Comparison of ENCODE assay signal across 30 cellular contexts in genomic region chr5:176188085-176188484, GRCh38.
"Had no signal": no experiment of that assay in that cellular context is flagged by ENCODE, and none has a peak within 500 bp of the region (broad histone marks: within the 10 kb centered on the region; RNA-seq: fewer than 3 reads in every experiment).

No MANE protein-coding gene starts in this region.

- H3K36me3 ChIP-seq: breast epithelium, cardiac muscle cell, colonic mucosa, WERI-Rb-1 had no signal

- H3K4me1 ChIP-seq: breast epithelium, colonic mucosa had no signal

- H3K4me3 Mint-ChIP-seq: activated B cell treated with CpG ODN at 0.5 μM for 24 hours; activated CD8-positive, alpha-beta T cell treated with anti-CD3 and anti-CD28 coated beads for 36 hours; activated naive CD8-positive, alpha-beta T cell; activated T-cell treated with anti-CD3 and anti-CD28 coated beads, Interleukin-2, amount 50 U/mL, for 4 hours; activated T-helper 17 cell treated with anti-CD3 and anti-CD28 coated beads, Interleukin-2, amount 50 U/mL, for 72 hours; brain; T-helper 17 cell; T-helper 2 cell treated with Interferon-gamma antibody and Interleukin-4, amounts not matched to agents 5 μg/mL and 100 μg/mL, for 36 hours had no signal

- H3K4me1 Mint-ChIP-seq: activated B cell treated with CpG ODN at 0.5 μM for 24 hours; activated T-helper 17 cell treated with anti-CD3 and anti-CD28 coated beads, Interleukin-2, amount 50 U/mL, for 72 hours; T-helper 17 cell had no signal

- DNase-seq: activated B cell treated with CpG ODN at 0.5 μM for 24 hours; activated CD4-positive, alpha-beta T cell treated with anti-CD3 and anti-CD28 coated beads for 48 hours; activated CD4-positive, alpha-beta T cell treated with anti-CD3 and anti-CD28 coated beads, Interleukin-2, amount 50 U/mL, for 1 hour; activated CD4-positive, alpha-beta T cell treated with anti-CD3 and anti-CD28 coated beads, Interleukin-2, amount 50 U/mL, for 48 hours; activated CD8-positive, alpha-beta memory T cell treated with anti-CD3 and anti-CD28 coated beads for 24 hours; activated CD8-positive, alpha-beta T cell treated with anti-CD3 and anti-CD28 coated beads for 36 hours; activated effector memory CD4-positive, alpha-beta T cell treated with Interleukin-2 at 50 U/mL for 16 hours; activated gamma-delta T cell treated with Interleukin-2 at 50 U/mL for 16 hours; activated naive CD4-positive, alpha-beta T cell treated with anti-CD3 and anti-CD28 coated beads, Interleukin-2, amount 50 U/mL, for 16 hours; activated naive CD4-positive, alpha-beta T cell treated with Interleukin-2 at 50 U/mL for 16 hours; activated T-cell treated with anti-CD3 and anti-CD28 coated beads, Interleukin-2, amount 50 U/mL, for 4 hours; amygdala; aorta; central memory CD4-positive, alpha-beta T cell; cerebellar nuclear complex; colonic mucosa; effector CD8-positive, alpha-beta T cell; foreskin fibroblast; T-helper 1 cell; T-helper 17 cell; T1000; WERI-Rb-1 had no signal

- H3K27me3 ChIP-seq: colonic mucosa had no signal

- H3K9me3 ChIP-seq: breast epithelium, colonic mucosa had no signal

- ATAC-seq: activated CD4-positive, CD25-positive, alpha-beta regulatory T cell treated with anti-CD3 and anti-CD28 coated beads, Interleukin-2, amount 50 U/mL, for 24 hours; activated CD8-positive, alpha-beta T cell treated with anti-CD3 and anti-CD28 coated beads for 36 hours; activated T-cell treated with anti-CD3 and anti-CD28 coated beads, Interleukin-2, amount 50 U/mL, for 4 hours; activated T-helper 17 cell treated with anti-CD3 and anti-CD28 coated beads, Interleukin-2, amount 50 U/mL, for 72 hours; esophagus mucosa; T-helper 17 cell had no signal

- H3K27ac Mint-ChIP-seq: activated B cell treated with CpG ODN at 0.5 μM for 24 hours; activated CD8-positive, alpha-beta T cell treated with anti-CD3 and anti-CD28 coated beads for 36 hours; activated naive CD8-positive, alpha-beta T cell; activated T-helper 17 cell treated with anti-CD3 and anti-CD28 coated beads, Interleukin-2, amount 50 U/mL, for 72 hours; brain; T-helper 17 cell; T-helper 2 cell treated with Interferon-gamma antibody and Interleukin-4, amounts not matched to agents 5 μg/mL and 100 μg/mL, for 36 hours had no signal

- H3K27me3 Mint-ChIP-seq: activated B cell treated with CpG ODN at 0.5 μM for 24 hours; activated naive CD8-positive, alpha-beta T cell; activated T-helper 17 cell treated with anti-CD3 and anti-CD28 coated beads, Interleukin-2, amount 50 U/mL, for 72 hours had no signal

- H3K4me3 ChIP-seq: breast epithelium, cardiac muscle cell, colonic mucosa had no signal

- H3K27ac ChIP-seq: breast epithelium, cardiac muscle cell, colonic mucosa, WERI-Rb-1 had no signal

- H3K36me3 Mint-ChIP-seq: activated naive CD8-positive, alpha-beta T cell; brain had no signal

- H3K9me3 Mint-ChIP-seq: activated B cell treated with CpG ODN at 0.5 μM for 24 hours; activated CD8-positive, alpha-beta T cell treated with anti-CD3 and anti-CD28 coated beads for 36 hours; activated T-cell treated with anti-CD3 and anti-CD28 coated beads, Interleukin-2, amount 50 U/mL, for 4 hours; activated T-helper 17 cell treated with anti-CD3 and anti-CD28 coated beads, Interleukin-2, amount 50 U/mL, for 72 hours; brain; T-helper 2 cell treated with Interferon-gamma antibody and Interleukin-4, amounts not matched to agents 5 μg/mL and 100 μg/mL, for 36 hours had no signal
